In genomic region chr11:14320020-14320419, GRCh38 we compare ENCODE assay signal across 9 cellular contexts. TPM values are rescaled to one million over a fixed set of nuclear protein-coding genes. Genes with fewer than 3 reads are reported as not detected.
DNase-seq lines count a peak whose midpoint lies in the region; ATAC-seq and TF ChIP-seq lines count a peak whose summit lies in the region.
"Had no signal": no experiment of that assay in that cellular context is flagged by ENCODE, and none has a peak within 500 bp of the region (broad histone marks: within the 10 kb centered on the region; RNA-seq: fewer than 3 reads in every experiment).

No MANE protein-coding gene starts in this region.

- no peaks in the 10 kb centered on the region for H3K27me3 Mint-ChIP-seq in activated T-cell treated with anti-CD3 and anti-CD28 coated beads, Interleukin-2, amount 50 U/mL, for 24 hours
- no peaks in the 10 kb centered on the region for H3K27me3 Mint-ChIP-seq in stimulated activated memory B cell treated with anti-CD40 and anti-IgM and Interleukin-4, amounts not matched to agents 10 μg/mL and 1 μg/mL and 100 μg/mL, for 72 hours
- no peaks in the 10 kb centered on the region for H3K27me3 Mint-ChIP-seq in Calu3 (ENCODE audit: unreplicated experiment)

- H3K4me1 Mint-ChIP-seq in activated T-cell treated with anti-CD3 and anti-CD28 coated beads, Interleukin-2, amount 50 U/mL, for 24 hours (ENCODE audit: low read depth) = peaks cover 52% of the 10 kb centered on the region
- H3K4me1 Mint-ChIP-seq in stimulated activated memory B cell treated with anti-CD40 and anti-IgM and Interleukin-4, amounts not matched to agents 10 μg/mL and 1 μg/mL and 100 μg/mL, for 72 hours = peaks cover 78% of the 10 kb centered on the region
- no peaks in the 10 kb centered on the region for H3K4me1 Mint-ChIP-seq in Calu3 (ENCODE audit: low read depth, unreplicated experiment)

- peak overlapping the region; percentile 70 for H3K27ac Mint-ChIP-seq in activated T-cell treated with anti-CD3 and anti-CD28 coated beads, Interleukin-2, amount 50 U/mL, for 24 hours
- H3K27ac Mint-ChIP-seq in activated naive CD4-positive, alpha-beta T cell treated with anti-CD3 and anti-CD28 coated beads, Interleukin-2, amount 50 U/mL, for 72 hours = no peak overlapping the region
- peak overlapping the region; percentile 81 for H3K27ac Mint-ChIP-seq in stimulated activated memory B cell treated with anti-CD40 and anti-IgM and Interleukin-4, amounts not matched to agents 10 μg/mL and 1 μg/mL and 100 μg/mL, for 72 hours
- no peak overlapping the region for H3K27ac Mint-ChIP-seq in Calu3 (ENCODE audit: unreplicated experiment)

- intact Hi-C loops in colonic mucosa (cut with DNase I) (no loop called here), Calu3 (cut with micrococcal nuclease; ENCODE audit: unreplicated experiment) (no loop called here)

- peak; percentile 41 for ATAC-seq in HG03095 (IDR thresholded peaks at IDR 0.05; ENCODE audit: unreplicated experiment)
- peak; percentile 50 to 96 for ATAC-seq in activated naive CD4-positive, alpha-beta T cell treated with anti-CD3 and anti-CD28 coated beads, Interleukin-2, amount 50 U/mL, for 72 hours
- peak; percentile 35 for ATAC-seq in stimulated activated memory B cell treated with anti-CD40 and anti-IgM and Interleukin-4, amounts not matched to agents 10 μg/mL and 1 μg/mL and 100 μg/mL, for 72 hours

- H3K9ac ChIP-seq in colonic mucosa (ENCODE audit: low read depth in 2 of 2, low read length in 2 of 2) = no peak overlapping the region

- no peak for DNase-seq in activated T-cell treated with anti-CD3 and anti-CD28 coated beads, Interleukin-2, amount 50 U/mL, for 24 hours
- no peak for DNase-seq in activated T-cell treated with anti-CD3 and anti-CD28 coated beads, Interleukin-2, amount 50 U/mL, for 1 hour
- peak in 1 of 2 donors; percentile 7 for DNase-seq in activated naive CD4-positive, alpha-beta T cell treated with anti-CD3 and anti-CD28 coated beads, Interleukin-2, amount 50 U/mL, for 72 hours (ENCODE audit: low spot score in 2 of 2)
- DNase-seq in NCI-H1694 treated with DMSO at 0.1 percent for 48 hours (lab: John Stamatoyannopoulos, UW) (no peak), colonic mucosa (no peak), Calu3 (no peak)
- DNase-seq: activated CD4-positive, CD25-positive, alpha-beta regulatory T cell treated with anti-CD3 and anti-CD28 coated beads, Interleukin-2, amount 50 U/mL, for 72 hours had no signal

- H3K27ac ChIP-seq in colonic mucosa = no peak overlapping the region

- H3K36me3 Mint-ChIP-seq in activated T-cell treated with anti-CD3 and anti-CD28 coated beads, Interleukin-2, amount 50 U/mL, for 24 hours (ENCODE audit: low read depth) = no peaks in the 10 kb centered on the region
- H3K36me3 Mint-ChIP-seq in activated naive CD4-positive, alpha-beta T cell treated with anti-CD3 and anti-CD28 coated beads, Interleukin-2, amount 50 U/mL, for 72 hours = peaks cover 0 to 25% of the 10 kb centered on the region in 2 donors
- H3K36me3 Mint-ChIP-seq in stimulated activated memory B cell treated with anti-CD40 and anti-IgM and Interleukin-4, amounts not matched to agents 10 μg/mL and 1 μg/mL and 100 μg/mL, for 72 hours = peaks cover 5% of the 10 kb centered on the region
- no peaks in the 10 kb centered on the region for H3K36me3 Mint-ChIP-seq in Calu3 (ENCODE audit: insufficient read depth, unreplicated experiment)

- no peak overlapping the region for H3K4me3 ChIP-seq in colonic mucosa

- H3K4me1 ChIP-seq in colonic mucosa = no peaks in the 10 kb centered on the region

- H3K4me3 Mint-ChIP-seq in activated T-cell treated with anti-CD3 and anti-CD28 coated beads, Interleukin-2, amount 50 U/mL, for 24 hours = peak overlapping the region; percentile 13
- peak overlapping the region; percentile 64 for H3K4me3 Mint-ChIP-seq in stimulated activated memory B cell treated with anti-CD40 and anti-IgM and Interleukin-4, amounts not matched to agents 10 μg/mL and 1 μg/mL and 100 μg/mL, for 72 hours
- no peak overlapping the region for H3K4me3 Mint-ChIP-seq in Calu3 (ENCODE audit: low read depth, unreplicated experiment)

- no peaks in the 10 kb centered on the region for H3K9me3 Mint-ChIP-seq in activated T-cell treated with anti-CD3 and anti-CD28 coated beads, Interleukin-2, amount 50 U/mL, for 24 hours
- H3K9me3 Mint-ChIP-seq in activated naive CD4-positive, alpha-beta T cell treated with anti-CD3 and anti-CD28 coated beads, Interleukin-2, amount 50 U/mL, for 72 hours = no peaks in the 10 kb centered on the region
- no peaks in the 10 kb centered on the region for H3K9me3 Mint-ChIP-seq in stimulated activated memory B cell treated with anti-CD40 and anti-IgM and Interleukin-4, amounts not matched to agents 10 μg/mL and 1 μg/mL and 100 μg/mL, for 72 hours
- no peaks in the 10 kb centered on the region for H3K9me3 Mint-ChIP-seq in Calu3 (ENCODE audit: low read depth, unreplicated experiment)

- no TSS peak for BruUV-seq in Calu3 (replicated peaks; lab: Mats Ljungman, UMichigan)

- H3K27me3 ChIP-seq in colonic mucosa = no peaks in the 10 kb centered on the region

- CTCF ChIA-PET in Calu3 (lab: Charles Lee) = interaction anchor here (0.6 to 0.7 kb wide), 2 partner anchors 10 to 130 kb away, joined by 3 read pairs; no protein-coding TSS in a partner anchor

- no peaks in the 10 kb centered on the region for H3K9me3 ChIP-seq in colonic mucosa

- no peaks in the 10 kb centered on the region for H3K36me3 ChIP-seq in colonic mucosa

- TF ChIP-seq CTCF in colonic mucosa (IDR thresholded peaks at IDR 0.05) (no peak), Calu3 (IDR thresholded peaks at IDR 0.05; ENCODE audit: unreplicated experiment) (no peak)

RNA-seq across cellular contexts. Expression of gene RRAS2, which starts 39.0 kb away (rescaled TPM):
- 10 to 100 TPM; 32.7 to 56.6 TPM for total RNA-seq in activated naive CD4-positive, alpha-beta T cell treated with anti-CD3 and anti-CD28 coated beads, Interleukin-2, amount 50 U/mL, for 72 hours
- 10 to 100 TPM; 26.9 to 44.0 TPM for total RNA-seq in colonic mucosa
- total RNA-seq in Calu3 (2022) = 37.2 and 42.8 TPM in 2 replicates

Comparison
In these comparisons a context has a peak if more than half of its experiments do, and no peak if none do; other contexts are left out.
1. H3K27ac Mint-ChIP-seq: peak in activated T-cell treated with anti-CD3 and anti-CD28 coated beads, Interleukin-2, amount 50 U/mL, for 24 hours (single experiment) and stimulated activated memory B cell treated with anti-CD40 and anti-IgM and Interleukin-4, amounts not matched to agents 10 μg/mL and 1 μg/mL and 100 μg/mL, for 72 hours (single experiment); none in activated naive CD4-positive, alpha-beta T cell treated with anti-CD3 and anti-CD28 coated beads, Interleukin-2, amount 50 U/mL, for 72 hours (0 of 2) and Calu3 (single experiment).
2. Peak in every context shown above with its lines, with median percentiles within 50 percentile points of each other: ATAC-seq.